23 cellular contexts compared by ENCODE assay signal in genomic region chr1:46529031-46529630, GRCh38. TPM values are rescaled to one million over a fixed set of nuclear protein-coding genes. Genes with fewer than 3 reads are reported as not detected.
DNase-seq lines count a peak whose midpoint lies in the region; ATAC-seq, FAIRE-seq and TF ChIP-seq lines count a peak whose summit lies in the region.
"Had no signal": no experiment of that assay in that cellular context is flagged by ENCODE, and none has a peak within 500 bp of the region (broad histone marks: within the 10 kb centered on the region; RNA-seq: fewer than 3 reads in every experiment).

No MANE protein-coding gene starts in this region.

- intact Hi-C loops in Right ventricle myocardium inferior (cut with DNase I), result loop anchor here (2.0 to 5.0 kb wide), 2 partner anchors 52 to 122 kb away; no protein-coding TSS in a partner anchor
- intact Hi-C loops in left cardiac atrium (cut with DNase I), result loop anchor here (2.0 to 10.0 kb wide), 5 partner anchors 52 to 124 kb away; no protein-coding TSS in a partner anchor
- intact Hi-C loops in PC-3 (cut with micrococcal nuclease), result no loop called here
- intact Hi-C loops in K562 (cut with micrococcal nuclease), result loop anchor here (2.0 kb wide), 1 partner anchor 196 kb away; no protein-coding TSS in a partner anchor

- H3K4me3 ChIP-seq in PC-3 (ENCODE audit: low read length) (no peak overlapping the region), K562 (no peak overlapping the region)
- H3K4me3 ChIP-seq: mucosa of descending colon, right lobe of liver, SJCRH30, transverse colon had no signal

- H3K4me3 Mint-ChIP-seq in stimulated activated naive CD8-positive, alpha-beta T cell treated with anti-CD3 and anti-CD28 coated beads, Interleukin-15, amount 100 ng/mL, for 72 hours, result peak overlapping the region; percentile 6 to 30
- H3K4me3 Mint-ChIP-seq: activated naive CD4-positive, alpha-beta T cell treated with anti-CD3 and anti-CD28 coated beads, Interleukin-2, amount 50 U/mL, for 24 hours; activated T-cell treated with anti-CD3 and anti-CD28 coated beads, Interleukin-2, amount 50 U/mL, for 4 hours; CD4-positive, alpha-beta T cell; neural crest cell had no signal

- H3K9me2 ChIP-seq in PC-3 (replicated peaks; ENCODE audit: low read length), result no peaks in the 10 kb centered on the region

- no peaks in the 10 kb centered on the region for H3K36me3 ChIP-seq in PC-3 (ENCODE audit: low read depth, low read length)
- H3K36me3 ChIP-seq in K562 (ENCODE audit: control insufficient read depth, insufficient read depth, low read length), result no peaks in the 10 kb centered on the region
- H3K36me3 ChIP-seq: right lobe of liver, SJCRH30, transverse colon had no signal

- no peaks in the 10 kb centered on the region for H3K79me2 ChIP-seq in PC-3 (ENCODE audit: low read length)
- H3K79me2 ChIP-seq in K562 (ENCODE audit: control insufficient read depth, insufficient read depth, low read length), result no peaks in the 10 kb centered on the region

- no peaks in the 10 kb centered on the region for H3K9me3 Mint-ChIP-seq in stimulated activated naive CD8-positive, alpha-beta T cell treated with anti-CD3 and anti-CD28 coated beads, Interleukin-15, amount 100 ng/mL, for 72 hours
- H3K9me3 Mint-ChIP-seq: activated naive CD4-positive, alpha-beta T cell treated with anti-CD3 and anti-CD28 coated beads, Interleukin-2, amount 50 U/mL, for 24 hours; activated T-cell treated with anti-CD3 and anti-CD28 coated beads, Interleukin-2, amount 50 U/mL, for 4 hours; CD4-positive, alpha-beta T cell; neural crest cell had no signal

- no peaks in the 10 kb centered on the region for H3K9me3 ChIP-seq in PC-3 (ENCODE audit: low read length)
- no peaks in the 10 kb centered on the region for H3K9me3 ChIP-seq in K562 (replicated peaks; ENCODE audit: control insufficient read depth, insufficient read depth, low read depth, low read length)
- H3K9me3 ChIP-seq: mucosa of descending colon, right lobe of liver, SJCRH30, transverse colon had no signal

- WGBS in K562 (ENCODE audit: insufficient coverage, low coverage, missing lambda C conversion rate), result 11% methylated on average over 4 of the region's 4 CpGs

- H3K4me2 ChIP-seq in PC-3 (ENCODE audit: low read length), result no peak overlapping the region
- H3K4me2 ChIP-seq in K562 (ENCODE audit: insufficient read depth, low read length), result no peak overlapping the region

- BruUV-seq in PC-3 (replicated peaks; lab: Mats Ljungman, UMichigan), result no TSS peak
- BruUV-seq in K562 (replicated peaks; lab: Mats Ljungman, UMichigan), result no TSS peak

- H3K27ac ChIP-seq in PC-3 (ENCODE audit: low read length) (no peak overlapping the region), K562 (ENCODE audit: extremely low read depth, low read depth, low read length) (no peak overlapping the region)
- H3K27ac ChIP-seq: right lobe of liver, SJCRH30, transverse colon had no signal

- H4K20me1 ChIP-seq in PC-3 (ENCODE audit: low read length) (no peaks in the 10 kb centered on the region), K562 (replicated peaks; ENCODE audit: control insufficient read depth, insufficient read depth, low read length) (no peaks in the 10 kb centered on the region)

- no peak for TF ChIP-seq RAD21 in K562 (CRISPR knock-in tag; conservative IDR thresholded peaks at IDR 0.05 in 1 of 2, IDR thresholded peaks at IDR 0.05 in 1 of 2)

- TF ChIP-seq CTCF in PC-3 (conservative IDR thresholded peaks at IDR 0.05; ENCODE audit: low read depth, low read length) (no peak), K562 (IDR thresholded peaks at IDR 0.05 in 2 of 3, conservative IDR thresholded peaks at IDR 0.05 in 1 of 3; ENCODE audit: insufficient read depth in 2 of 3, low read depth in 1 of 3, low read length in 3 of 3) (no peak)

- no peaks in the 10 kb centered on the region for H3K27me3 ChIP-seq in PC-3 (ENCODE audit: low read length)
- H3K27me3 ChIP-seq in K562 (ENCODE audit: control insufficient read depth in 2 of 2, insufficient read depth in 2 of 2, low read length in 2 of 2), result no peaks in the 10 kb centered on the region
- H3K27me3 ChIP-seq: right lobe of liver had no signal

- H3K4me1 Mint-ChIP-seq in stimulated activated naive CD8-positive, alpha-beta T cell treated with anti-CD3 and anti-CD28 coated beads, Interleukin-15, amount 100 ng/mL, for 72 hours, result peaks cover 49% of the 10 kb centered on the region

- CTCF ChIA-PET in PC-3 (lab: Charles Lee) (interaction anchor here (0.7 to 2.6 kb wide), 4 partner anchors 8 to 83 kb away, joined by 3 to 13 read pairs (median 6); no protein-coding TSS in a partner anchor), K562 (lab: Yijun Ruan, JAX; ENCODE audit: low intra/inter-chr PET ratio) (interaction anchor here (0.7 to 7.0 kb wide), 6 partner anchors 41 to 196 kb away, joined by 3 to 144 read pairs (median 18); no protein-coding TSS in a partner anchor)

- H3K4me1 ChIP-seq in PC-3 (ENCODE audit: insufficient read depth, low read length), result peaks cover 11% of the 10 kb centered on the region; the same call in 1 of the 2 replicates
- peaks cover 33 to 45% of the 10 kb centered on the region in 2 experiments for H3K4me1 ChIP-seq in K562 (replicated peaks in 1 of 2; ENCODE audit: control insufficient read depth in 2 of 2, insufficient read depth in 2 of 2, low read length in 2 of 2)

- H3K9ac ChIP-seq in PC-3 (ENCODE audit: low read length) (no peak overlapping the region), K562 (ENCODE audit: insufficient read depth in 1 of 2, low read depth in 2 of 2, low read length in 2 of 2) (no peak overlapping the region)

- no peaks in the 10 kb centered on the region for H3F3A ChIP-seq in PC-3 (ENCODE audit: low read length, unreplicated experiment)

- ATAC-seq in Right ventricle myocardium inferior (no peak), left cardiac atrium (no peak), PC-3 (no peak), K562 (no peak), GM18909 (IDR thresholded peaks at IDR 0.05; ENCODE audit: poor library complexity, unreplicated experiment) (no peak)
- peak; percentile 31 for ATAC-seq in stimulated activated naive CD8-positive, alpha-beta T cell treated with anti-CD3 and anti-CD28 coated beads, Interleukin-15, amount 100 ng/mL, for 72 hours
- ATAC-seq: activated T-cell treated with anti-CD3 and anti-CD28 coated beads, Interleukin-2, amount 50 U/mL, for 4 hours; mucosa of descending colon; right lobe of liver had no signal

- no peak for TF ChIP-seq POLR2A in K562 (conservative IDR thresholded peaks at IDR 0.05)

- in situ Hi-C loops in K562 (cut with MboI), result loop anchor here (5.0 kb wide), 2 partner anchors 52 to 82 kb away; no protein-coding TSS in a partner anchor

- TF ChIP-seq EP300 in K562 (IDR thresholded peaks at IDR 0.05; ENCODE audit: low read length), result no peak

- no peaks in the 10 kb centered on the region for H3K9me1 ChIP-seq in K562 (ENCODE audit: control insufficient read depth, insufficient read depth, low read length)

- POLR2A ChIA-PET in PC-3 (lab: Charles Lee; ENCODE audit: unreplicated experiment) (no interaction called here), K562 (lab: Yijun Ruan, JAX) (interaction anchor here (0.6 to 2.4 kb wide), 13 partner anchors 13 to 239 kb away, joined by 3 to 7 read pairs (median 3); no protein-coding TSS in a partner anchor)

- peak; percentile 16 for DNase-seq in Right ventricle myocardium inferior (ENCODE audit: missing footprints)
- no peak for DNase-seq in left cardiac atrium
- DNase-seq in PC-3, result peak; percentile 40
- no peak for DNase-seq in K562 (ENCODE audit: extremely low read depth in 1 of 4, low spot score in 3 of 4)
- peak; percentile 32 to 36 for DNase-seq in stimulated activated naive CD8-positive, alpha-beta T cell treated with anti-CD3 and anti-CD28 coated beads, Interleukin-15, amount 100 ng/mL, for 72 hours
- no peak for DNase-seq in NCI-H526 treated with DMSO at 0.1 percent for 48 hours (lab: John Stamatoyannopoulos, UW)
- DNase-seq: activated T-cell treated with anti-CD3 and anti-CD28 coated beads, Interleukin-2, amount 50 U/mL, for 4 hours; CD4-positive, alpha-beta T cell; mucosa of descending colon; NCI-H1048; NCI-H1694 treated with DMSO at 0.1 percent for 48 hours; right lobe of liver; transverse colon had no signal

- FAIRE-seq in K562 (lab: Jason Lieb, UNC), result no peak
- FAIRE-seq: astrocyte, GM19239 had no signal

- no peak overlapping the region for H3K27ac Mint-ChIP-seq in stimulated activated naive CD8-positive, alpha-beta T cell treated with anti-CD3 and anti-CD28 coated beads, Interleukin-15, amount 100 ng/mL, for 72 hours
- H3K27ac Mint-ChIP-seq: activated naive CD4-positive, alpha-beta T cell treated with anti-CD3 and anti-CD28 coated beads, Interleukin-2, amount 50 U/mL, for 24 hours; CD4-positive, alpha-beta T cell had no signal

- H2AFZ ChIP-seq in PC-3 (ENCODE audit: low read length) (no peak overlapping the region), K562 (ENCODE audit: low read depth, low read length) (no peak overlapping the region)

- H3K27me3 Mint-ChIP-seq in stimulated activated naive CD8-positive, alpha-beta T cell treated with anti-CD3 and anti-CD28 coated beads, Interleukin-15, amount 100 ng/mL, for 72 hours, result peaks cover 82% of the 10 kb centered on the region

RNA-seq across cellular contexts. Expression of gene KNCN, which starts 22.3 kb away (rescaled TPM):
- not detected for total RNA-seq in Right ventricle myocardium inferior
- total RNA-seq in left cardiac atrium, result not detected
- total RNA-seq in PC-3 (2014; rRNA removed), result not detected in 2 replicates
- total RNA-seq in K562 (2011; cell fraction: chromatin; rRNA removed; ENCODE audit: low replicate concordance), result not detected in 2 replicates
- not detected in 2 replicates for total RNA-seq in K562 (2011; cell fraction: nucleolus; rRNA removed)
- not detected in 2 replicates for total RNA-seq in K562 (2011; cell fraction: nucleoplasm; rRNA removed)
- total RNA-seq in K562 (2014; rRNA removed), result not detected in 2 replicates
- total RNA-seq in K562 (2014; rRNA removed; fragmentation: Illumina TruSeq; extraction: Trizol), result not detected in 2 replicates
- total RNA-seq in K562 (2015; rRNA removed; fragmentation: Illumina TruSeq; extraction: Trizol), result not detected in 2 replicates
- total RNA-seq in K562 (2021), result not detected in 2 replicates
- polyA plus RNA-seq in K562 (2011; rRNA removed), result not detected in 2 replicates
- polyA plus RNA-seq in K562 (2011; cell fraction: cytosol; rRNA removed), result not detected in 2 replicates
- not detected in 2 replicates for polyA plus RNA-seq in K562 (2011; cell fraction: nucleus; rRNA removed)
- not detected in 2 replicates for polyA plus RNA-seq in K562 (2012)
- not detected in 2 replicates for polyA plus RNA-seq in K562 (2014; fragmentation: Illumina TruSeq; extraction: Trizol)
- not detected for polyA plus RNA-seq in K562 (2014; fragmentation: Nextera tagmentation; extraction: Ambion mirVana)
- polyA plus RNA-seq in K562 (2014; rRNA removed), result not detected in 2 replicates
- not detected in 2 replicates for polyA minus RNA-seq in K562 (2011; rRNA and poly(A)+ RNA removed)
- not detected in 2 replicates for polyA minus RNA-seq in K562 (2011; cell fraction: cytosol; rRNA and poly(A)+ RNA removed)
- polyA minus RNA-seq in K562 (2011; cell fraction: nucleus; rRNA and poly(A)+ RNA removed), result not detected in 2 replicates
- total RNA-seq: activated T-cell treated with anti-CD3 and anti-CD28 coated beads, Interleukin-2, amount 50 U/mL, for 4 hours; astrocyte; CD4-positive, alpha-beta T cell; dermis microvascular lymphatic vessel endothelial cell; H7; liver; mucosa of descending colon; neural crest cell; right lobe of liver; T-helper 1 cell treated with Interleukin-12 subunit alpha and Interleukin-12 subunit beta and Interleukin-4 antibody, amounts not matched to agents 30 ng/mL and 1 ng/mL, for 36 hours; transverse colon had no signal
- polyA plus RNA-seq: liver had no signal

RNA-seq across cellular contexts. Expression of gene DMBX1, which starts 39.5 kb away (rescaled TPM):
- total RNA-seq in Right ventricle myocardium inferior, result not detected
- total RNA-seq in left cardiac atrium, result not detected
- total RNA-seq in PC-3 (2014; rRNA removed), result 1.7 and 2.4 TPM in 2 replicates
- total RNA-seq in K562 (2011; cell fraction: chromatin; rRNA removed; ENCODE audit: low replicate concordance), result 5.4 and 9.4 TPM in 2 replicates
- 7.1 and 8.2 TPM in 2 replicates for total RNA-seq in K562 (2011; cell fraction: nucleolus; rRNA removed)
- 7.4 and 7.9 TPM in 2 replicates for total RNA-seq in K562 (2011; cell fraction: nucleoplasm; rRNA removed)
- total RNA-seq in K562 (2014; rRNA removed), result 0.86 and 1.2 TPM in 2 replicates
- 0.55 and 0.64 TPM in 2 replicates for total RNA-seq in K562 (2014; rRNA removed; fragmentation: Illumina TruSeq; extraction: Trizol)
- total RNA-seq in K562 (2015; rRNA removed; fragmentation: Illumina TruSeq; extraction: Trizol), result 0.79 and 1.0 TPM in 2 replicates
- 2.5 and 3.8 TPM in 2 replicates for total RNA-seq in K562 (2021)
- 4.3 and 10.7 TPM in 2 replicates for polyA plus RNA-seq in K562 (2011; rRNA removed)
- polyA plus RNA-seq in K562 (2011; cell fraction: cytosol; rRNA removed), result 5.9 and 9.6 TPM in 2 replicates
- 16.2 and 16.5 TPM in 2 replicates for polyA plus RNA-seq in K562 (2011; cell fraction: nucleus; rRNA removed)
- 2.5 and 4.8 TPM in 2 replicates for polyA plus RNA-seq in K562 (2012)
- 1.6 and 2.4 TPM in 2 replicates for polyA plus RNA-seq in K562 (2014; fragmentation: Illumina TruSeq; extraction: Trizol)
- polyA plus RNA-seq in K562 (2014; fragmentation: Nextera tagmentation; extraction: Ambion mirVana), result under 1 TPM; 0.25 to 0.37 TPM
- polyA plus RNA-seq in K562 (2014; rRNA removed), result 2.3 and 3.4 TPM in 2 replicates
- 2.5 and 3.5 TPM in 2 replicates for polyA minus RNA-seq in K562 (2011; rRNA and poly(A)+ RNA removed)
- 1.7 and 6.7 TPM in 2 replicates for polyA minus RNA-seq in K562 (2011; cell fraction: cytosol; rRNA and poly(A)+ RNA removed)
- polyA minus RNA-seq in K562 (2011; cell fraction: nucleus; rRNA and poly(A)+ RNA removed), result 1.9 and 3.8 TPM in 2 replicates
- total RNA-seq: activated T-cell treated with anti-CD3 and anti-CD28 coated beads, Interleukin-2, amount 50 U/mL, for 4 hours; CD4-positive, alpha-beta T cell; dermis microvascular lymphatic vessel endothelial cell; liver; mucosa of descending colon; neural crest cell; right lobe of liver; SJCRH30; T-helper 1 cell treated with Interleukin-12 subunit alpha and Interleukin-12 subunit beta and Interleukin-4 antibody, amounts not matched to agents 30 ng/mL and 1 ng/mL, for 36 hours; transverse colon had no signal
- polyA plus RNA-seq: liver had no signal

Comparison
In these comparisons a context has a peak if more than half of its experiments do, and no peak if none do; other contexts are left out.
1. DNase-seq: peak in Right ventricle myocardium inferior (single experiment), PC-3 (single experiment) and stimulated activated naive CD8-positive, alpha-beta T cell treated with anti-CD3 and anti-CD28 coated beads, Interleukin-15, amount 100 ng/mL, for 72 hours (2 of 2); none in left cardiac atrium (single experiment), K562 (0 of 4) and NCI-H526 treated with DMSO at 0.1 percent for 48 hours (single experiment).